ENCODE assay signal across 8 cellular contexts in genomic region chr2:120231974-120232635, GRCh38. TPM values are rescaled to one million over a fixed set of nuclear protein-coding genes. Genes with fewer than 3 reads are reported as not detected.
DNase-seq lines count a peak whose midpoint lies in the region; ATAC-seq and TF ChIP-seq lines count a peak whose summit lies in the region.

No MANE protein-coding gene starts in this region.

- H3K9me3 ChIP-seq in breast epithelium (no peaks in the 10 kb centered on the region), mucosa of rectum (ENCODE audit: control insufficient read depth in 2 of 2, low read length in 2 of 2) (no peaks in the 10 kb centered on the region)

- DNase-seq in T-helper 2 cell (peak in 4 of 5 experiments; percentile 39 to 94 (median 55)), breast epithelium (ENCODE audit: low spot score in 2 of 2) (peak; percentile 32 to 49), inferior parietal cortex (ENCODE audit: extremely low spot score) (no peak), NCI-H2107 (lab: John Stamatoyannopoulos, UW) (no peak)
- DNase-seq in stimulated activated naive CD8-positive, alpha-beta T cell treated with anti-CD3 and anti-CD28 coated beads, Interleukin-15, amount 100 ng/mL, for 72 hours, result peak; percentile 74 to 85

- H3K9ac ChIP-seq in mucosa of rectum (ENCODE audit: low read depth in 1 of 2, low read length in 2 of 2), result peak overlapping the region; percentile 67 to 80

- H3K27me3 Mint-ChIP-seq in stimulated activated naive CD8-positive, alpha-beta T cell treated with anti-CD3 and anti-CD28 coated beads, Interleukin-15, amount 100 ng/mL, for 72 hours, result peaks cover 5% of the 10 kb centered on the region

- H3K4me1 ChIP-seq in breast epithelium (no peaks in the 10 kb centered on the region), mucosa of rectum (ENCODE audit: control insufficient read depth in 2 of 2, insufficient read depth in 2 of 2, low read length in 2 of 2) (peaks cover 22 to 26% of the 10 kb centered on the region in 2 donors)

- no peak for TF ChIP-seq CTCF in breast epithelium (IDR thresholded peaks at IDR 0.05)

- H3K4me3 Mint-ChIP-seq in stimulated activated naive CD8-positive, alpha-beta T cell treated with anti-CD3 and anti-CD28 coated beads, Interleukin-15, amount 100 ng/mL, for 72 hours, result peak overlapping the region; percentile 79 to 90

- peak overlapping the region; percentile 45 to 67 (median 56) for H3K4me3 ChIP-seq in breast epithelium
- peak overlapping the region; percentile 63 to 82 for H3K4me3 ChIP-seq in mucosa of rectum (ENCODE audit: low read length in 2 of 2)

- no peak for TF ChIP-seq POLR2A in breast epithelium (IDR thresholded peaks at IDR 0.05)

- ATAC-seq in GM18861 (IDR thresholded peaks at IDR 0.05; ENCODE audit: unreplicated experiment), result peak; percentile 81
- ATAC-seq in HG03025 (IDR thresholded peaks at IDR 0.05; ENCODE audit: low FRiP score, unreplicated experiment), result peak; percentile 80
- ATAC-seq in stimulated activated naive CD8-positive, alpha-beta T cell treated with anti-CD3 and anti-CD28 coated beads, Interleukin-15, amount 100 ng/mL, for 72 hours, result peak; percentile 91

- no peaks in the 10 kb centered on the region for H3K36me3 ChIP-seq in breast epithelium
- no peaks in the 10 kb centered on the region for H3K36me3 ChIP-seq in mucosa of rectum (ENCODE audit: control insufficient read depth in 2 of 2, insufficient read depth in 2 of 2, low read length in 2 of 2)

- H3K27me3 ChIP-seq in breast epithelium (no peaks in the 10 kb centered on the region), mucosa of rectum (ENCODE audit: control insufficient read depth in 2 of 2, insufficient read depth in 2 of 2, low read length in 2 of 2) (no peaks in the 10 kb centered on the region)

- no peaks in the 10 kb centered on the region for H3K9me3 Mint-ChIP-seq in stimulated activated naive CD8-positive, alpha-beta T cell treated with anti-CD3 and anti-CD28 coated beads, Interleukin-15, amount 100 ng/mL, for 72 hours

- peak overlapping the region; percentile 84 to 99 for H3K27ac Mint-ChIP-seq in stimulated activated naive CD8-positive, alpha-beta T cell treated with anti-CD3 and anti-CD28 coated beads, Interleukin-15, amount 100 ng/mL, for 72 hours

- peaks cover 71% of the 10 kb centered on the region for H3K4me1 Mint-ChIP-seq in stimulated activated naive CD8-positive, alpha-beta T cell treated with anti-CD3 and anti-CD28 coated beads, Interleukin-15, amount 100 ng/mL, for 72 hours

- intact Hi-C loops in breast epithelium (cut with DNase I; ENCODE audit: low total_unique reads), result no loop called here

- peak overlapping the region; percentile 57 to 73 for H3K27ac ChIP-seq in breast epithelium
- peak overlapping the region; percentile 80 to 83 for H3K27ac ChIP-seq in mucosa of rectum (ENCODE audit: low read depth in 2 of 2, low read length in 2 of 2)

RNA-seq across cellular contexts. Expression of gene TMEM185B, which starts 8.9 kb away (rescaled TPM):
- total RNA-seq in breast epithelium, result 10 to 100 TPM; 18.1 to 31.9 (median 26.2) TPM

RNA-seq across cellular contexts. Expression of gene RALB, which starts 20.5 kb away (rescaled TPM):
- 10 to 100 TPM; 36.1 to 59.8 (median 38.5) TPM for total RNA-seq in breast epithelium

Comparison
In these comparisons a context has a peak if more than half of its experiments do, and no peak if none do; other contexts are left out.
1. DNase-seq: peak in T-helper 2 cell (4 of 5), breast epithelium (2 of 2) and stimulated activated naive CD8-positive, alpha-beta T cell treated with anti-CD3 and anti-CD28 coated beads, Interleukin-15, amount 100 ng/mL, for 72 hours (2 of 2); none in inferior parietal cortex (single experiment) and NCI-H2107 (single experiment).
2. Peak in every context shown above with its lines, with median percentiles within 50 percentile points of each other: ATAC-seq.